Comparison of ENCODE assay signal across 3 cellular contexts in genomic region chr3:21634112-21634511, GRCh38.
TF ChIP-seq lines count a peak whose summit lies in the region.

No MANE protein-coding gene starts in this region.

TF ChIP-seq in HEK293, 187 proteins besides CTCF, POLR2A, EP300 and RAD21:
- TF ChIP-seq PRDM10 (tag by site-specific recombination; IDR thresholded peaks at IDR 0.05): no peak
- TF ChIP-seq PRDM1 (tag by site-specific recombination; IDR thresholded peaks at IDR 0.05): peak; percentile 78; the same call in 1 of the 2 replicates

TF ChIP-seq in K562, 482 proteins besides CTCF, POLR2A, EP300 and RAD21 (continued from another document):
- TF ChIP-seq SIN3A (IDR thresholded peaks at IDR 0.05; ENCODE audit: borderline replicate concordance in 2 of 2, control insufficient read depth in 1 of 2, low read depth in 2 of 2, low read length in 2 of 2) (no peak), RHOXF2B (CRISPR knock-in tag; conservative IDR thresholded peaks at IDR 0.05) (no peak), PTRF (tag; IDR thresholded peaks at IDR 0.05) (no peak), CREB3L1 (IDR thresholded peaks at IDR 0.05; ENCODE audit: borderline replicate concordance, low read depth) (no peak), ZNF512 (tag; IDR thresholded peaks at IDR 0.05) (peak; percentile 64), PTTG1 (tag; IDR thresholded peaks at IDR 0.05; ENCODE audit: low read depth) (no peak), RB1 (IDR thresholded peaks at IDR 0.05; ENCODE audit: low read depth) (no peak), NFRKB (IDR thresholded peaks at IDR 0.05; ENCODE audit: low read depth) (no peak), CHCHD3 (CRISPR knock-in tag; IDR thresholded peaks at IDR 0.05) (no peak), TCF7L2 (IDR thresholded peaks at IDR 0.05; ENCODE audit: low read depth, low read length) (no peak), CBX3 (IDR thresholded peaks at IDR 0.05; ENCODE audit: borderline replicate concordance in 1 of 2, low read length in 2 of 2) (no peak), ZNF146 (CRISPR knock-in tag; IDR thresholded peaks at IDR 0.05; ENCODE audit: unreplicated experiment) (no peak)
- TF ChIP-seq, protein P1, sequence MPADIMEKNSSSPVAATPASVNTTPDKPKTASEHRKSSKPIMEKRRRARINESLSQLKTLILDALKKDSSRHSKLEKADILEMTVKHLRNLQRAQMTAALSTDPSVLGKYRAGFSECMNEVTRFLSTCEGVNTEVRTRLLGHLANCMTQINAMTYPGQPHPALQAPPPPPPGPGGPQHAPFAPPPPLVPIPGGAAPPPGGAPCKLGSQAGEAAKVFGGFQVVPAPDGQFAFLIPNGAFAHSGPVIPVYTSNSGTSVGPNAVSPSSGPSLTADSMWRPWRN (IDR thresholded peaks at IDR 0.05; ENCODE audit: low read depth): no peak
- TF ChIP-seq, protein P2, sequence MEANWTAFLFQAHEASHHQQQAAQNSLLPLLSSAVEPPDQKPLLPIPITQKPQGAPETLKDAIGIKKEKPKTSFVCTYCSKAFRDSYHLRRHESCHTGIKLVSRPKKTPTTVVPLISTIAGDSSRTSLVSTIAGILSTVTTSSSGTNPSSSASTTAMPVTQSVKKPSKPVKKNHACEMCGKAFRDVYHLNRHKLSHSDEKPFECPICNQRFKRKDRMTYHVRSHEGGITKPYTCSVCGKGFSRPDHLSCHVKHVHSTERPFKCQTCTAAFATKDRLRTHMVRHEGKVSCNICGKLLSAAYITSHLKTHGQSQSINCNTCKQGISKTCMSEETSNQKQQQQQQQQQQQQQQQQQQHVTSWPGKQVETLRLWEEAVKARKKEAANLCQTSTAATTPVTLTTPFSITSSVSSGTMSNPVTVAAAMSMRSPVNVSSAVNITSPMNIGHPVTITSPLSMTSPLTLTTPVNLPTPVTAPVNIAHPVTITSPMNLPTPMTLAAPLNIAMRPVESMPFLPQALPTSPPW (CRISPR knock-in tag; IDR thresholded peaks at IDR 0.05): no peak
- TF ChIP-seq, protein P3, sequence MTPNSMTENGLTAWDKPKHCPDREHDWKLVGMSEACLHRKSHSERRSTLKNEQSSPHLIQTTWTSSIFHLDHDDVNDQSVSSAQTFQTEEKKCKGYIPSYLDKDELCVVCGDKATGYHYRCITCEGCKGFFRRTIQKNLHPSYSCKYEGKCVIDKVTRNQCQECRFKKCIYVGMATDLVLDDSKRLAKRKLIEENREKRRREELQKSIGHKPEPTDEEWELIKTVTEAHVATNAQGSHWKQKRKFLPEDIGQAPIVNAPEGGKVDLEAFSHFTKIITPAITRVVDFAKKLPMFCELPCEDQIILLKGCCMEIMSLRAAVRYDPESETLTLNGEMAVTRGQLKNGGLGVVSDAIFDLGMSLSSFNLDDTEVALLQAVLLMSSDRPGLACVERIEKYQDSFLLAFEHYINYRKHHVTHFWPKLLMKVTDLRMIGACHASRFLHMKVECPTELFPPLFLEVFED (CRISPR knock-in tag; conservative IDR thresholded peaks at IDR 0.05): 0 out of 2 replicates have a peak, but pooled peaks have one; percentile 18

TF ChIP-seq in GM12891, 5 proteins besides CTCF, POLR2A, EP300 and RAD21 (continued from another document):
- TF ChIP-seq POU2F2 (IDR thresholded peaks at IDR 0.05; ENCODE audit: low read depth, low read length) (no peak), TAF1 (IDR thresholded peaks at IDR 0.05; ENCODE audit: low read depth, low read length) (no peak), PAX5 (IDR thresholded peaks at IDR 0.05; ENCODE audit: insufficient read depth, low read length, severe bottlenecking) (no peak), SPI1 (IDR thresholded peaks at IDR 0.05; ENCODE audit: low read depth, low read length) (no peak)
